Comparison of ENCODE assay signal across 1 cellular context in the genomic region with DNA sequence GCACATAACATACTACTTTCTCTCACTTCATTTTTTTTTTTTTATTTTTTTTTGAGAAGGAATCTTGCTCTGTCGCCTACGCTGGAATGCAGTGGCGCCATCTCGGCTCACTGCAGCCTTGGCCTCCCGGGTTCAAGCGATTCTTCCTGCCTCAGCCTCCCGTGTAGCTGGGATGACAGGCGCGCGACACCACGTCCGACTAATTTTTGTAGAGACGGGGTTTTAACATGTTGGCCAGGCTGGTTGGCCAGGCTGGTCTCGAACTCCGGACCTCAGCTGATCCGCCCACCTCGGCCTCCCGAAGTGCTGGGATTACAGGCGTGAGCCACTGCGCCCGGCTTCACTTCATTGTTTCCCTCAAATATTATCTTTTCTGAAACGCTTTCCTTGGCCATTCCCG.
TF ChIP-seq lines count a peak whose summit lies in the region.

No MANE protein-coding gene starts in this region.

TF ChIP-seq in liver, 16 proteins besides CTCF, POLR2A, EP300 and RAD21 (continued from another document):
- TF ChIP-seq, protein P1, sequence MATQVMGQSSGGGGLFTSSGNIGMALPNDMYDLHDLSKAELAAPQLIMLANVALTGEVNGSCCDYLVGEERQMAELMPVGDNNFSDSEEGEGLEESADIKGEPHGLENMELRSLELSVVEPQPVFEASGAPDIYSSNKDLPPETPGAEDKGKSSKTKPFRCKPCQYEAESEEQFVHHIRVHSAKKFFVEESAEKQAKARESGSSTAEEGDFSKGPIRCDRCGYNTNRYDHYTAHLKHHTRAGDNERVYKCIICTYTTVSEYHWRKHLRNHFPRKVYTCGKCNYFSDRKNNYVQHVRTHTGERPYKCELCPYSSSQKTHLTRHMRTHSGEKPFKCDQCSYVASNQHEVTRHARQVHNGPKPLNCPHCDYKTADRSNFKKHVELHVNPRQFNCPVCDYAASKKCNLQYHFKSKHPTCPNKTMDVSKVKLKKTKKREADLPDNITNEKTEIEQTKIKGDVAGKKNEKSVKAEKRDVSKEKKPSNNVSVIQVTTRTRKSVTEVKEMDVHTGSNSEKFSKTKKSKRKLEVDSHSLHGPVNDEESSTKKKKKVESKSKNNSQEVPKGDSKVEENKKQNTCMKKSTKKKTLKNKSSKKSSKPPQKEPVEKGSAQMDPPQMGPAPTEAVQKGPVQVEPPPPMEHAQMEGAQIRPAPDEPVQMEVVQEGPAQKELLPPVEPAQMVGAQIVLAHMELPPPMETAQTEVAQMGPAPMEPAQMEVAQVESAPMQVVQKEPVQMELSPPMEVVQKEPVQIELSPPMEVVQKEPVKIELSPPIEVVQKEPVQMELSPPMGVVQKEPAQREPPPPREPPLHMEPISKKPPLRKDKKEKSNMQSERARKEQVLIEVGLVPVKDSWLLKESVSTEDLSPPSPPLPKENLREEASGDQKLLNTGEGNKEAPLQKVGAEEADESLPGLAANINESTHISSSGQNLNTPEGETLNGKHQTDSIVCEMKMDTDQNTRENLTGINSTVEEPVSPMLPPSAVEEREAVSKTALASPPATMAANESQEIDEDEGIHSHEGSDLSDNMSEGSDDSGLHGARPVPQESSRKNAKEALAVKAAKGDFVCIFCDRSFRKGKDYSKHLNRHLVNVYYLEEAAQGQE (IDR thresholded peaks at IDR 0.05), result no peak
TF ChIP-seq in liver: peak in this region for 0.
